25 cellular contexts compared by ENCODE assay signal in genomic region chr1:227244339-227245118, GRCh38.
A peak's percentile ranks its signal among the peaks of the same experiment; 100 is the strongest.
DNase-seq lines count a peak whose midpoint lies in the region; ATAC-seq, FAIRE-seq and TF ChIP-seq lines count a peak whose summit lies in the region.
"Had no signal": no experiment of that assay in that cellular context is flagged by ENCODE, and none has a peak within 500 bp of the region (broad histone marks: within the 10 kb centered on the region; RNA-seq: fewer than 3 reads in every experiment).

No MANE protein-coding gene starts in this region.

- no peak for DNase-seq in MCF 10A (ENCODE audit: unreplicated experiment)
- no peak for DNase-seq in breast epithelium (ENCODE audit: low spot score in 2 of 2)
- DNase-seq in foreskin keratinocyte = no peak
- no peak for DNase-seq in HepG2 (ENCODE audit: low spot score)
- no peak for DNase-seq in KBM-7
- no peak for DNase-seq in DMS 273 (lab: John Stamatoyannopoulos, UW; ENCODE audit: unreplicated experiment)
- no peak for DNase-seq in endodermal cell
- DNase-seq: 8988T; activated B cell treated with CpG ODN at 0.5 μM for 24 hours; activated CD8-positive, alpha-beta memory T cell treated with anti-CD3 and anti-CD28 coated beads, Interleukin-2, amount 50 U/mL, for 4 hours; AML-193; HFFc6; islet precursor cell; Karpas-422; NCI-H187 treated with DMSO at 0.1 percent for 48 hours; NCI-H526 treated with DMSO at 0.1 percent for 48 hours; stimulated activated CD4-positive, alpha-beta T cell treated with anti-CD3 and anti-CD28 coated beads, Interleukin-1b, Interleukin-23, amount 100 ng/mL, for 48 hours; T-helper 2 cell had no signal

- H3K27me3 ChIP-seq in breast epithelium (no peaks in the 10 kb centered on the region), foreskin keratinocyte (no peaks in the 10 kb centered on the region), HepG2 (ENCODE audit: control insufficient read depth in 1 of 2, insufficient read depth in 2 of 2, low read length in 2 of 2) (no peaks in the 10 kb centered on the region), subcutaneous abdominal adipose tissue (ENCODE audit: control insufficient read depth in 5 of 5, insufficient read depth in 4 of 5, low read length in 5 of 5) (no peaks in the 10 kb centered on the region), endodermal cell (ENCODE audit: control insufficient read depth, insufficient read depth, low read length, poor library complexity, severe bottlenecking) (no peaks in the 10 kb centered on the region)
- H3K27me3 ChIP-seq: ascending aorta, esophagus muscularis mucosa had no signal

- H3K79me2 ChIP-seq in HepG2 (ENCODE audit: insufficient read depth, low read length) = peaks cover 32% of the 10 kb centered on the region

- H3K36me3 ChIP-seq in breast epithelium (no peaks in the 10 kb centered on the region), HepG2 (replicated peaks in 1 of 2; ENCODE audit: control insufficient read depth in 1 of 2, insufficient read depth in 2 of 2, low read length in 2 of 2) (no peaks in the 10 kb centered on the region), subcutaneous abdominal adipose tissue (ENCODE audit: control insufficient read depth in 5 of 5, insufficient read depth in 5 of 5, low read length in 5 of 5) (no peaks in the 10 kb centered on the region), endodermal cell (ENCODE audit: control insufficient read depth, insufficient read depth, low read length) (no peaks in the 10 kb centered on the region)
- H3K36me3 ChIP-seq: ascending aorta, esophagus muscularis mucosa had no signal

- H3K9ac ChIP-seq in HepG2 (ENCODE audit: insufficient read depth, low read depth, low read length) (no peak overlapping the region), subcutaneous abdominal adipose tissue (ENCODE audit: low read length in 5 of 5) (peak overlapping the region in 2 of 5 donors; percentile 7 to 69), endodermal cell (ENCODE audit: extremely low read depth, low read length, poor library complexity, severe bottlenecking) (no peak overlapping the region)

- peak overlapping the region; percentile 73 for H3K4me2 ChIP-seq in HepG2 (ENCODE audit: low read depth, low read length)

- 90% methylated on average over 2 of the region's 2 CpGs for WGBS in HepG2 (ENCODE audit: low lambda C conversion rate)
- WGBS in endodermal cell (ENCODE audit: insufficient coverage in 1 of 2, insufficient read length in 1 of 2), 2 experiments = 88 to 100% methylated on average over 1 to 2 of the region's 2 CpGs

- in situ Hi-C loops in HepG2 (cut with HindIII; ENCODE audit: extremely low pct_ligation_motif_present, low pct_unique_long_range_greater_than_20kb) = no loop called here
- in situ Hi-C loops in KBM-7 (cut with MboI; ENCODE audit: low pct_unique_long_range_greater_than_20kb, low sequenced_read_pairs) = no loop called here

- H3K36me3 Mint-ChIP-seq in MCF 10A (ENCODE audit: insufficient read depth, unreplicated experiment) = peaks cover 7% of the 10 kb centered on the region
- peaks cover 2% of the 10 kb centered on the region for H3K36me3 Mint-ChIP-seq in endodermal cell (ENCODE audit: low read depth)

- ATAC-seq in foreskin keratinocyte (peak; percentile 20), HepG2 (peak; percentile 51)
- ATAC-seq: activated T-helper 17 cell treated with anti-CD3 and anti-CD28 coated beads, Interleukin-2, amount 50 U/mL, for 72 hours had no signal

- intact Hi-C loops in MCF 10A (cut with micrococcal nuclease) (no loop called here), breast epithelium (cut with DNase I; ENCODE audit: low total_unique reads) (loop anchor here (10.0 kb wide), 1 partner anchor 1930 kb away; no protein-coding TSS in a partner anchor), HepG2 (cut with micrococcal nuclease; ENCODE audit: unreplicated experiment) (no loop called here)

- no peaks in the 10 kb centered on the region for H3K9me3 ChIP-seq in breast epithelium
- no peaks in the 10 kb centered on the region; the same call in 1 of the 2 replicates for H3K9me3 ChIP-seq in HepG2 (ENCODE audit: low read length)
- H3K9me3 ChIP-seq in subcutaneous abdominal adipose tissue (ENCODE audit: control insufficient read depth in 5 of 5, low read length in 5 of 5) = no peaks in the 10 kb centered on the region
- H3K9me3 ChIP-seq in endodermal cell (ENCODE audit: control insufficient read depth, low read length) = no peaks in the 10 kb centered on the region
- H3K9me3 ChIP-seq: esophagus muscularis mucosa had no signal

- no peak for TF ChIP-seq EP300 in HepG2 (IDR thresholded peaks at IDR 0.05; ENCODE audit: low read depth in 2 of 2, low read length in 2 of 2)
- TF ChIP-seq EP300 in HepG2 (CRISPR knock-in tag; IDR thresholded peaks at IDR 0.05; ENCODE audit: borderline replicate concordance) = no peak

- CTCF ChIA-PET in MCF 10A (lab: Yijun Ruan, JAX) (interaction anchor here (0.5 to 1.7 kb wide), 2 partner anchors 16 to 197 kb away, joined by 3 to 5 read pairs; no protein-coding TSS in a partner anchor), HepG2 (lab: Yijun Ruan, JAX; ENCODE audit: low intra/inter-chr PET ratio, low total read pairs) (no interaction called here)

- H3K9me3 Mint-ChIP-seq in MCF 10A (ENCODE audit: unreplicated experiment) = no peaks in the 10 kb centered on the region
- no peaks in the 10 kb centered on the region for H3K9me3 Mint-ChIP-seq in endodermal cell
- H3K9me3 Mint-ChIP-seq: HFFc6 had no signal

- TF ChIP-seq CTCF in MCF 10A (IDR thresholded peaks at IDR 0.05; ENCODE audit: unreplicated experiment) (no peak), breast epithelium (IDR thresholded peaks at IDR 0.05) (no peak), foreskin keratinocyte (conservative IDR thresholded peaks at IDR 0.05) (no peak), HepG2 (CRISPR knock-in tag; IDR thresholded peaks at IDR 0.05) (no peak), endodermal cell (conservative IDR thresholded peaks at IDR 0.05) (no peak)

- H3K4me1 Mint-ChIP-seq in MCF 10A (ENCODE audit: insufficient read depth, unreplicated experiment) = peaks cover 42% of the 10 kb centered on the region
- H3K4me1 Mint-ChIP-seq in endodermal cell = peaks cover 17% of the 10 kb centered on the region
- H3K4me1 Mint-ChIP-seq: activated B cell treated with CpG ODN at 0.5 μM for 24 hours; activated T-helper 17 cell treated with anti-CD3 and anti-CD28 coated beads, Interleukin-2, amount 50 U/mL, for 72 hours; CD4-positive, alpha-beta memory T cell had no signal

- TF ChIP-seq RAD21 in HepG2 (CRISPR knock-in tag; IDR thresholded peaks at IDR 0.05) = no peak

- no peak for FAIRE-seq in HepG2 (lab: Jason Lieb, UNC)
- FAIRE-seq: frontal cortex had no signal

- no peaks in the 10 kb centered on the region for H4K20me1 ChIP-seq in HepG2 (ENCODE audit: insufficient read depth, low read length)

- no peak overlapping the region for H3K27ac ChIP-seq in breast epithelium
- H3K27ac ChIP-seq in foreskin keratinocyte = no peak overlapping the region
- H3K27ac ChIP-seq in HepG2 (ENCODE audit: extremely low read length, insufficient read depth, low read length) = peak overlapping the region; percentile 78
- H3K27ac ChIP-seq in subcutaneous abdominal adipose tissue (ENCODE audit: low read depth, low read length) = peak overlapping the region; percentile 90
- H3K27ac ChIP-seq in endodermal cell (ENCODE audit: low read depth, low read length) = no peak overlapping the region
- H3K27ac ChIP-seq: ascending aorta, esophagus muscularis mucosa had no signal

- TF ChIP-seq POLR2A in breast epithelium (IDR thresholded peaks at IDR 0.05) = no peak
- no peak for TF ChIP-seq POLR2A in HepG2 (IDR thresholded peaks at IDR 0.05; ENCODE audit: insufficient read depth in 1 of 2, low read depth in 2 of 2, low read length in 2 of 2)

- H3K4me1 ChIP-seq in breast epithelium = no peaks in the 10 kb centered on the region
- H3K4me1 ChIP-seq in foreskin keratinocyte = peaks cover 4% of the 10 kb centered on the region
- peaks cover 51% of the 10 kb centered on the region for H3K4me1 ChIP-seq in HepG2 (ENCODE audit: insufficient read depth, low read length)
- peaks cover 0 to 31% (median 22%) of the 10 kb centered on the region in 5 donors for H3K4me1 ChIP-seq in subcutaneous abdominal adipose tissue (ENCODE audit: control insufficient read depth in 5 of 5, insufficient read depth in 5 of 5, low read length in 5 of 5)
- H3K4me1 ChIP-seq in endodermal cell (ENCODE audit: control insufficient read depth, insufficient read depth, low read length) = no peaks in the 10 kb centered on the region

- BruUV-seq in MCF 10A (replicated peaks; lab: Mats Ljungman, UMichigan) (no TSS peak), HepG2 (replicated peaks; lab: Mats Ljungman, UMichigan) (no TSS peak)

- H3K27me3 Mint-ChIP-seq in MCF 10A (ENCODE audit: insufficient read depth, unreplicated experiment) (no peaks in the 10 kb centered on the region), endodermal cell (ENCODE audit: insufficient read depth) (no peaks in the 10 kb centered on the region)

- H3K4me3 ChIP-seq in breast epithelium = no peak overlapping the region
- peak overlapping the region in 2 of 3 experiments; percentile 4 to 46; a peak in 2 of 6 replicates for H3K4me3 ChIP-seq in HepG2 (replicated peaks in 1 of 3; ENCODE audit: insufficient read depth in 1 of 3, low read depth in 2 of 3, low read length in 3 of 3)
- H3K4me3 ChIP-seq in subcutaneous abdominal adipose tissue (ENCODE audit: low read depth in 1 of 5, low read length in 5 of 5) = peak overlapping the region in 2 of 5 donors; percentile 34 to 36
- H3K4me3 ChIP-seq in endodermal cell (ENCODE audit: low read length) = no peak overlapping the region
- H3K4me3 ChIP-seq: ascending aorta, esophagus muscularis mucosa had no signal

- peak overlapping the region; percentile 80 for H3K27ac Mint-ChIP-seq in MCF 10A (ENCODE audit: low read depth, unreplicated experiment)
- H3K27ac Mint-ChIP-seq in endodermal cell = no peak overlapping the region
- H3K27ac Mint-ChIP-seq: activated B cell treated with CpG ODN at 0.5 μM for 24 hours; activated naive CD8-positive, alpha-beta T cell; activated T-helper 17 cell treated with anti-CD3 and anti-CD28 coated beads, Interleukin-2, amount 50 U/mL, for 72 hours; CD4-positive, alpha-beta memory T cell; HFFc6 had no signal

- H3K4me3 Mint-ChIP-seq in MCF 10A (ENCODE audit: unreplicated experiment) (no peak overlapping the region), endodermal cell (no peak overlapping the region)
- H3K4me3 Mint-ChIP-seq: activated B cell treated with CpG ODN at 0.5 μM for 24 hours; activated naive CD8-positive, alpha-beta T cell; activated T-helper 17 cell treated with anti-CD3 and anti-CD28 coated beads, Interleukin-2, amount 50 U/mL, for 72 hours; CD4-positive, alpha-beta memory T cell; HFFc6 had no signal

- POLR2A ChIA-PET in MCF 10A (lab: Yijun Ruan, JAX) = interaction anchor here (0.6 to 2.1 kb wide), 7 partner anchors 9 to 99 kb away, joined by 3 to 8 read pairs (median 3); partner anchors contain the start of gene CDC42BPA
- POLR2A ChIA-PET in HepG2 (lab: Yijun Ruan, JAX) = interaction anchor here (2.3 kb wide), 1 partner anchor 74 kb away, joined by 9 read pairs; the partner anchor contains the start of gene CDC42BPA

- no peak overlapping the region for H2AFZ ChIP-seq in HepG2 (ENCODE audit: low read length)

TF ChIP-seq in HepG2, 621 proteins besides CTCF, POLR2A, EP300 and RAD21 (continues in another document):
- TF ChIP-seq ZNF644 (CRISPR knock-in tag; IDR thresholded peaks at IDR 0.05; ENCODE audit: low read depth) = 0 out of 2 replicates have a peak, but pooled peaks have one; percentile 8
- TF ChIP-seq TCF7 (IDR thresholded peaks at IDR 0.05; ENCODE audit: low read depth) = no peak

Comparison
In these comparisons a context has a peak if more than half of its experiments do, and no peak if none do; other contexts are left out.
1. H3K27ac ChIP-seq: peak in HepG2 (single experiment) and subcutaneous abdominal adipose tissue (single experiment); none in breast epithelium (0 of 2), foreskin keratinocyte (single experiment) and endodermal cell (single experiment).
2. H3K4me3 ChIP-seq: peak in HepG2 (2 of 3); none in breast epithelium (0 of 3) and endodermal cell (single experiment).